In genomic region chr22:42229455-42230149, GRCh38 we compare ENCODE assay signal across 12 cellular contexts. TPM values are rescaled to one million over a fixed set of nuclear protein-coding genes. Genes with fewer than 3 reads are reported as not detected.
DNase-seq lines count a peak whose midpoint lies in the region; ATAC-seq, FAIRE-seq and TF ChIP-seq lines count a peak whose summit lies in the region.
"Had no signal": no experiment of that assay in that cellular context is flagged by ENCODE, and none has a peak within 500 bp of the region (broad histone marks: within the 10 kb centered on the region; RNA-seq: fewer than 3 reads in every experiment).

No MANE protein-coding gene starts in this region.

- 30 to 32% methylated on average over 6 of the region's 6 CpGs for WGBS in aorta, 2 donors

- H3K4me3 ChIP-seq in right atrium auricular region (no peak overlapping the region), bronchial epithelial cell (ENCODE audit: low read depth, low read length) (no peak overlapping the region), aorta (ENCODE audit: low read length in 2 of 2) (no peak overlapping the region)
- H3K4me3 ChIP-seq: thoracic aorta had no signal

- no peaks in the 10 kb centered on the region for H3K9me3 ChIP-seq in right atrium auricular region
- H3K9me3 ChIP-seq in aorta (ENCODE audit: control insufficient read depth, low read length), result no peaks in the 10 kb centered on the region
- H3K9me3 ChIP-seq: thoracic aorta had no signal

- FAIRE-seq in bronchial epithelial cell (lab: Jason Lieb, UNC), result peak; percentile 93

- H3K27me3 ChIP-seq in right atrium auricular region (no peaks in the 10 kb centered on the region), bronchial epithelial cell (ENCODE audit: control insufficient read depth, insufficient read depth, low read length) (no peaks in the 10 kb centered on the region), aorta (ENCODE audit: control insufficient read depth in 1 of 2, insufficient read depth in 2 of 2, low read length in 1 of 2) (no peaks in the 10 kb centered on the region)

- no peak for DNase-seq in Right ventricle myocardium superior
- DNase-seq in right atrium auricular region (ENCODE audit: low spot score), result no peak
- peak; percentile 15 for DNase-seq in bronchial epithelial cell (ENCODE audit: low read depth)
- no peak for DNase-seq in left lobe of liver (ENCODE audit: low spot score)
- DNase-seq in aorta, result no peak
- DNase-seq in NCI-H1694 (lab: John Stamatoyannopoulos, UW), result no peak
- DNase-seq in NCI-H1092 (lab: John Stamatoyannopoulos, UW), result no peak
- DNase-seq: ACHN; activated CD8-positive, alpha-beta memory T cell treated with anti-CD3 and anti-CD28 coated beads, Interleukin-2, amount 50 U/mL, for 48 hours; activated naive CD8-positive, alpha-beta T cell treated with anti-CD3 and anti-CD28 coated beads, Interleukin-2, amount 10 ng/mL, durations not matched to agents 7 days and 5 days had no signal

- ATAC-seq in Right ventricle myocardium superior (ENCODE audit: poor library complexity) (peak; percentile 80), left lobe of liver (peak; percentile 12), aorta (ENCODE audit: low FRiP score) (peak; percentile 59), HG03139 (IDR thresholded peaks at IDR 0.05; ENCODE audit: unreplicated experiment) (no peak)

- TF ChIP-seq CTCF in right atrium auricular region (IDR thresholded peaks at IDR 0.05) (no peak), bronchial epithelial cell (IDR thresholded peaks at IDR 0.05; ENCODE audit: insufficient read depth, low read length, severe bottlenecking) (no peak)

- H3K36me3 ChIP-seq in right atrium auricular region (no peaks in the 10 kb centered on the region), bronchial epithelial cell (ENCODE audit: control insufficient read depth, insufficient read depth, low read length) (no peaks in the 10 kb centered on the region), aorta (ENCODE audit: control insufficient read depth in 1 of 2, insufficient read depth in 2 of 2, low read length in 1 of 2) (no peaks in the 10 kb centered on the region)
- H3K36me3 ChIP-seq: thoracic aorta had no signal

- no peak overlapping the region for H3K27ac ChIP-seq in right atrium auricular region
- H3K27ac ChIP-seq in aorta (ENCODE audit: low read depth in 1 of 2, low read length in 2 of 2), result no peak overlapping the region
- H3K27ac ChIP-seq: thoracic aorta had no signal

- peaks cover 0 to 38% of the 10 kb centered on the region in 2 donors for H3K4me1 ChIP-seq in right atrium auricular region
- H3K4me1 ChIP-seq in aorta (ENCODE audit: control insufficient read depth in 1 of 2, insufficient read depth in 2 of 2, low read length in 2 of 2), result peaks cover 0 to 7% of the 10 kb centered on the region in 2 donors

- intact Hi-C loops in Right ventricle myocardium superior (cut with DNase I) (no loop called here), aorta (cut with DNase I) (no loop called here)

RNA-seq across cellular contexts. Expression of gene TCF20, which starts 40.9 kb away (rescaled TPM):
- total RNA-seq in Right ventricle myocardium superior (16.3 TPM), right atrium auricular region (10 to 100 TPM; 13.6 to 15.5 TPM), bronchial epithelial cell (36.9 and 40.8 TPM in 2 replicates), left lobe of liver (19.0 TPM), aorta (10 to 100 TPM; 29.9 to 42.9 TPM)
- polyA plus RNA-seq in aorta, result 1 to 10 TPM; 6.1 to 6.9 TPM
